Comparison of ENCODE assay signal across 12 cellular contexts in genomic region chr11:28729339-28729738, GRCh38.
DNase-seq lines count a peak whose midpoint lies in the region; ATAC-seq lines count a peak whose summit lies in the region.
"Had no signal": no experiment of that assay in that cellular context is flagged by ENCODE, and none has a peak within 500 bp of the region (broad histone marks: within the 10 kb centered on the region; RNA-seq: fewer than 3 reads in every experiment).

No MANE protein-coding gene starts in this region.

- ATAC-seq in HG02588 (IDR thresholded peaks at IDR 0.05; ENCODE audit: unreplicated experiment): no peak

- peak; percentile 10 for DNase-seq in NCI-H2029 (lab: John Stamatoyannopoulos, UW)
- no peak for DNase-seq in NCI-H2029 treated with DMSO at 0.1 percent for 48 hours (lab: John Stamatoyannopoulos, UW)
- DNase-seq in COLO668 (lab: John Stamatoyannopoulos, UW; ENCODE audit: unreplicated experiment): peak; percentile 5
- peak; percentile 25 for DNase-seq in RPMI8226
- DNase-seq in myocyte (ENCODE audit: low read depth): peak; percentile 9
- DNase-seq in NCI-H446 (lab: John Stamatoyannopoulos, UW): no peak
- DNase-seq: DMS153, DMS79 treated with DMSO at 0.1 percent for 48 hours, EL, GOT3, H9 had no signal

Comparison
In these comparisons a context has a peak if more than half of its experiments do, and no peak if none do; other contexts are left out.
1. DNase-seq: peak in NCI-H2029 (single experiment), COLO668 (single experiment), RPMI8226 (single experiment) and myocyte (single experiment); none in NCI-H2029 treated with DMSO at 0.1 percent for 48 hours (single experiment) and NCI-H446 (0 of 2).